In the genomic region with DNA sequence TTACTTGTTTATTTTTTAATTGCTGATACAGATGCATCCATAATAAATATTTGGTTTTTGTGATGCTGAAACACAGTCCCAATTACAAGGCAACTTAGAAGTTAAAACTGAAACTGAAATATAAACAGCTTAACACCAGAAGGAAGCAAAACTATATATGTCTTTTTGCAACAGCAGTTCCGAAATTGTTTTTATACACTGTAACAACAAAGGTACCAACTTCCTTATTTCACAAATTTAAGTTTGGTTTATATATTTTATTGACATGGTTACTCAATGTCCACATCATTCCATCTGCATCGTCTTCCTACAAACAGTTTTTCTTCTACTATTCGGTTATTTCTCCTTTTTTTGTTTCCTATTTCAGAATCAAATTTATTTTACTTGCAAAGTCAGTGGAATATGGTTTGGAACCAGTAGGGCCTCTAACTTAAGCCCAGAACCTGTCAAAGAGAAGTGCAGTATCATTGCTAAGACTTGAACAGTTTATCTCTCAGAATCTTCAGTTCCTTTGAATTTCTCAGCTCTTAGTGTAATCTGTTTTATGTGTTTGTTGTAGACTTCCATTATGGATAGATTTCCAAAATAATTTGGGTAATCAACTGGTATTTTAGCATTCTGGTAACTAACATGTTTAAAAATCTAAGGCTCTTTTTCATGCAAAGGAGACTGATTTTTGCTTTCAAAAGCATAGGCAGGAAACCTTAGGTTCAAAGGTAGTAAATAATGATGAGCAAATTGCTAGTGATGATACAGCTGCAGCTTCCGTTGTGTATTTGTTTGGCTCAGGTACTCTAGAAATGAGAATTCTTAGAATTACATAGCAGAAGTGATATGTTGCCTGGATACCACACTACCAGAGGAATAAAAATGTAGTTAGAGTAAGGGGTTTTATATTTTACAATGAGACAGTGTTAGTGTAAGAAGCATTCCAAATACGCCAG, we compare ENCODE assay signal across 8 cellular contexts. TPM values are rescaled to one million over a fixed set of nuclear protein-coding genes. Genes with fewer than 3 reads are reported as not detected.
A peak's percentile ranks its signal among the peaks of the same experiment; 100 is the strongest.
DNase-seq lines count a peak whose midpoint lies in the region; ATAC-seq and TF ChIP-seq lines count a peak whose summit lies in the region.

No MANE protein-coding gene starts in this region.

- H3K36me3 ChIP-seq in KOPT-K1 (ENCODE audit: insufficient read depth, low read length), result no peaks in the 10 kb centered on the region

- peak overlapping the region; percentile 77 for H3K27ac ChIP-seq in KOPT-K1 (ENCODE audit: low read depth, low read length, poor library complexity, severe bottlenecking)

- peak; percentile 51 for DNase-seq in GM13977 (ENCODE audit: low spot score)
- DNase-seq in fibroblast of the aortic adventitia (ENCODE audit: low read depth), result peak; percentile 42
- DNase-seq in NCI-H774 (lab: John Stamatoyannopoulos, UW), result no peak
- no peak for DNase-seq in NCI-H2107 (lab: John Stamatoyannopoulos, UW)
- no peak for DNase-seq in NCI-H446 treated with DMSO at 0.1 percent for 48 hours (lab: John Stamatoyannopoulos, UW)
- no peak for DNase-seq in DMS79 (lab: John Stamatoyannopoulos, UW)

- TF ChIP-seq CTCF in GM13977 (IDR thresholded peaks at IDR 0.05; ENCODE audit: extremely low read depth, insufficient read depth, missing control alignments), result no peak
- no peak for TF ChIP-seq CTCF in fibroblast of the aortic adventitia (IDR thresholded peaks at IDR 0.05; ENCODE audit: insufficient read depth, low read length)

- ATAC-seq in GM21576 (IDR thresholded peaks at IDR 0.05; ENCODE audit: unreplicated experiment), result peak; percentile 64

- no peaks in the 10 kb centered on the region for H3K9me3 ChIP-seq in KOPT-K1 (ENCODE audit: insufficient read depth, low read length, poor library complexity, severe bottlenecking)

- in situ Hi-C loops in GM13977 (cut with MboI; ENCODE audit: low pct_unique_long_range_greater_than_20kb, low sequenced_read_pairs, unreplicated experiment), result no loop called here

- H3K4me3 ChIP-seq in fibroblast of the aortic adventitia (ENCODE audit: low read depth, low read length), result peak overlapping the region; percentile 5

RNA-seq across cellular contexts. Expression of a gene that starts 8.2 kb away (rescaled TPM):
- 1,138 and 2,934 TPM in 2 replicates for total RNA-seq in fibroblast of the aortic adventitia (ENCODE audit: low replicate concordance)

Comparison
In these comparisons a context has a peak if more than half of its experiments do, and no peak if none do; other contexts are left out.
1. DNase-seq: peak in GM13977 (single experiment) and fibroblast of the aortic adventitia (single experiment); none in NCI-H774 (single experiment), NCI-H2107 (single experiment), NCI-H446 treated with DMSO at 0.1 percent for 48 hours (single experiment) and DMS79 (single experiment).